ENCODE assay signal across 2 cellular contexts in the genomic region with DNA sequence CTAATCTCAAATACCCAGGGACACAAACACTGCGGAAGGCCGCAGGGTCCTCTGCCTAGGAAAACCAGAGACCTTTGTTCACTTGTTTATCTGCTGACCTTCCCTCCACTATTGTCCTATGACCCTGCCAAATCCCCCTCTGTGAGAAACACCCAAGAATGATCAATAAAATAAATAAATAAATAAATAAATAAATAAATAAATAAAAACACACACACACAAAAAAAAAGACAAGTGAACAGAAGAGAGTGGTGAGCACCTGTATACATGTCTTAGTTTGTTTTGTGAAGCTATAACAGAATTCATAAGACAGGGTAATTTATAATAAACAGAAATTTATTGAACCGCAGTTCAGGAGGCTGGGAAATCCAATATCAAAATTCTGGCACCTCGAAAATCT. TPM values are rescaled to one million over a fixed set of nuclear protein-coding genes. Genes with fewer than 3 reads are reported as not detected.
"Had no signal": no experiment of that assay in that cellular context is flagged by ENCODE, and none has a peak within 500 bp of the region (broad histone marks: within the 10 kb centered on the region; RNA-seq: fewer than 3 reads in every experiment).

No MANE protein-coding gene starts in this region.

RNA-seq across cellular contexts. Expression of a gene that starts 45.8 kb away (rescaled TPM):
- total RNA-seq: HT-29 had no signal
- polyA plus RNA-seq: IgD-negative memory B cell had no signal
